ENCODE assay signal across 29 cellular contexts in the genomic region with DNA sequence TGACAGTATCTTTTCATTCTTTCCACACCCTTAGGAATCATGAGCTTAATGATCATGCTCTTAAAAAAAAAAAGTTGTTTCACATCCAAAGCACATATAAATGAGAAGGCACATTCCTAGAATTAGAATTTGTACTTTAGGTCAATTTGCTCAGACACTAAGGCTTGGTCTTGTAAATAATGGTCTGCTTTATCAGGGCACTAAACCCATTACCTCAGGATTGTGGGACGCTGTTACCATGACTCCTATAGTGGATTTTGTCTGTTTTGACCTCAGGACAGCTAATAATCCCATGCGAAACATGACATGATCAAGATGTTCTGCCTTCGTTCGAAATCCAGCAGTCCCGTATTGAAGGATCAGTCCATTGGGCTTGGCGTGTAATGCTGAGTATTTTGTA. TPM values are rescaled to one million over a fixed set of nuclear protein-coding genes. Genes with fewer than 3 reads are reported as not detected.
DNase-seq lines count a peak whose midpoint lies in the region; ATAC-seq and TF ChIP-seq lines count a peak whose summit lies in the region.
"Had no signal": no experiment of that assay in that cellular context is flagged by ENCODE, and none has a peak within 500 bp of the region (broad histone marks: within the 10 kb centered on the region; RNA-seq: fewer than 3 reads in every experiment).

No MANE protein-coding gene starts in this region.

- peaks cover 26% of the 10 kb centered on the region for H3K4me1 Mint-ChIP-seq in type B pancreatic cell (ENCODE audit: unreplicated experiment)

- no peak overlapping the region for H3K9ac ChIP-seq in SK-N-SH

- no peak for TF ChIP-seq RAD21 in SK-N-SH (IDR thresholded peaks at IDR 0.05; ENCODE audit: low read length)

- H2AFZ ChIP-seq in SK-N-SH (ENCODE audit: low read depth): no peak overlapping the region

- TF ChIP-seq EP300 in SK-N-SH (IDR thresholded peaks at IDR 0.05; ENCODE audit: borderline replicate concordance in 1 of 2, low read depth in 1 of 2, low read length in 1 of 2): no peak

- DNase-seq in SK-N-SH (no peak), coronary artery (ENCODE audit: low spot score) (no peak), type B pancreatic cell (ENCODE audit: extremely low spot score, unreplicated experiment) (no peak), posterior vena cava (ENCODE audit: low spot score) (no peak), NCI-H1417 (lab: John Stamatoyannopoulos, UW) (no peak)
- DNase-seq: 8988T; activated CD4-positive, alpha-beta T cell treated with anti-CD3 and anti-CD28 coated beads, Interleukin-2, amount 50 U/mL, for 48 hours; activated naive CD4-positive, alpha-beta T cell treated with anti-CD3 and anti-CD28 coated beads, Interleukin-2, amount 50 U/mL, for 16 hours; anterior cingulate cortex; caudate nucleus; dermis blood vessel endothelial cell; EL; H7; islet precursor cell; left ventricle myocardium superior; NCI-H1417 treated with DMSO at 0.1 percent for 48 hours; NCI-H2081; NCI-H2227 treated with DMSO at 0.1 percent for 48 hours; NCI-H526 treated with DMSO at 0.1 percent for 48 hours; RPMI8226; thyroid gland had no signal

- 94% methylated on average over 6 of the region's 6 CpGs for WGBS in SK-N-SH (ENCODE audit: low lambda C conversion rate)
- WGBS in mesodermal cell (ENCODE audit: insufficient coverage in 2 of 2), 2 experiments: 96 to 100% methylated on average over 1 to 5 of the region's 6 CpGs

- H3F3A ChIP-seq in SK-N-SH (replicated peaks; ENCODE audit: insufficient read depth): peaks cover 3% of the 10 kb centered on the region

- no peak for ATAC-seq in SK-N-SH treated with all-trans-retinoic acid at 6 μM for 48 hours
- ATAC-seq in HG03354 (IDR thresholded peaks at IDR 0.05; ENCODE audit: poor library complexity, severe bottlenecking, unreplicated experiment): no peak
- ATAC-seq: activated CD4-positive, CD25-positive, alpha-beta regulatory T cell treated with anti-CD3 and anti-CD28 coated beads, Interleukin-2, amount 50 U/mL, for 24 hours; left ventricle myocardium superior had no signal

- H3K9me2 ChIP-seq in SK-N-SH: no peaks in the 10 kb centered on the region

- H3K9me3 ChIP-seq in SK-N-SH (no peaks in the 10 kb centered on the region), mesodermal cell (ENCODE audit: control insufficient read depth, low read length) (no peaks in the 10 kb centered on the region)
- H3K9me3 ChIP-seq: neutrophil, thyroid gland had no signal

- peaks cover 3 to 8% of the 10 kb centered on the region in 2 experiments; a peak in 3 of 4 replicates for H3K4me1 ChIP-seq in SK-N-SH (ENCODE audit: control insufficient read depth in 1 of 2, insufficient read depth in 2 of 2, low read depth in 1 of 2, low read length in 1 of 2)
- peaks cover 8% of the 10 kb centered on the region for H3K4me1 ChIP-seq in mesodermal cell (ENCODE audit: control insufficient read depth, insufficient read depth, low read length, poor library complexity, severe bottlenecking)

- H3K4me2 ChIP-seq in SK-N-SH: peak overlapping the region; percentile 90

- peak overlapping the region; percentile 76 for H3K4me3 Mint-ChIP-seq in type B pancreatic cell

- peaks cover 79% of the 10 kb centered on the region for H3K79me2 ChIP-seq in SK-N-SH (ENCODE audit: insufficient read depth)

- no peak for TF ChIP-seq CTCF in SK-N-SH (IDR thresholded peaks at IDR 0.05)
- no peak for TF ChIP-seq CTCF in coronary artery (IDR thresholded peaks at IDR 0.05)
- no peak for TF ChIP-seq CTCF in type B pancreatic cell (conservative IDR thresholded peaks at IDR 0.05)

- intact Hi-C loops in posterior vena cava (cut with DNase I): no loop called here

- no peaks in the 10 kb centered on the region for H3K9me3 Mint-ChIP-seq in type B pancreatic cell
- H3K9me3 Mint-ChIP-seq: activated T-helper 1 cell treated with anti-CD3 and anti-CD28 coated beads, Interleukin-12 subunit alpha, Interleukin-12 subunit beta, Interleukin-2, Interleukin-4 antibody, amounts not matched to agents 30 ng/mL and 10 ng/mL and 1 ng/mL, durations not matched to agents 14 hours and 24 hours and 36 hours; CD14-positive monocyte; stimulated activated naive CD8-positive, alpha-beta T cell treated with anti-CD3 and anti-CD28 coated beads, Interleukin-15, Interleukin-2, amounts not matched to agents 100 ng/mL and 50 ng/mL, for 24 hours had no signal

- CTCF ChIA-PET in SK-N-SH (lab: Yijun Ruan, JAX): interaction anchor here (0.8 to 6.6 kb wide), 5 partner anchors 17 to 324 kb away, joined by 3 to 34 read pairs (median 5); partner anchors contain the start of genes DOP1A and UBE3D

- H3K36me3 ChIP-seq in SK-N-SH (replicated peaks in 1 of 2; ENCODE audit: control insufficient read depth in 1 of 2, insufficient read depth in 2 of 2, low read length in 1 of 2): peaks cover 55 to 61% of the 10 kb centered on the region in 2 experiments
- H3K36me3 ChIP-seq in mesodermal cell (ENCODE audit: control insufficient read depth, insufficient read depth, low read length): peaks cover 61% of the 10 kb centered on the region

- H3K4me3 ChIP-seq in SK-N-SH (ENCODE audit: low read depth in 2 of 2, low read length in 1 of 2) (no peak overlapping the region), coronary artery (peak overlapping the region; percentile 15), mesodermal cell (ENCODE audit: extremely low read depth, insufficient read depth, low read length, poor library complexity, severe bottlenecking) (peak overlapping the region; percentile 19)
- H3K4me3 ChIP-seq: thyroid gland had no signal

- H3K27me3 ChIP-seq in SK-N-SH (ENCODE audit: insufficient read depth): no peaks in the 10 kb centered on the region
- H3K27me3 ChIP-seq: thyroid gland had no signal

- POLR2A ChIA-PET in SK-N-SH (lab: Yijun Ruan, JAX): no interaction called here

- H3K36me3 Mint-ChIP-seq in type B pancreatic cell: peaks cover 16% of the 10 kb centered on the region

- H4K20me1 ChIP-seq in SK-N-SH (ENCODE audit: insufficient read depth): peaks cover 24% of the 10 kb centered on the region

- H3K27ac ChIP-seq in SK-N-SH (ENCODE audit: low read depth in 2 of 2, low read length in 1 of 2) (no peak overlapping the region), coronary artery (no peak overlapping the region), mesodermal cell (ENCODE audit: low read depth, low read length, severe bottlenecking) (no peak overlapping the region)
- H3K27ac ChIP-seq: neutrophil, thyroid gland had no signal

- peak overlapping the region; percentile 26 for H3K27ac Mint-ChIP-seq in type B pancreatic cell
- H3K27ac Mint-ChIP-seq: activated T-helper 1 cell treated with anti-CD3 and anti-CD28 coated beads, Interleukin-12 subunit alpha, Interleukin-12 subunit beta, Interleukin-2, Interleukin-4 antibody, amounts not matched to agents 30 ng/mL and 10 ng/mL and 1 ng/mL, durations not matched to agents 14 hours and 24 hours and 36 hours; CD14-positive monocyte; stimulated activated naive CD8-positive, alpha-beta T cell treated with anti-CD3 and anti-CD28 coated beads, Interleukin-15, Interleukin-2, amounts not matched to agents 100 ng/mL and 50 ng/mL, for 24 hours had no signal

- H3K27me3 Mint-ChIP-seq in type B pancreatic cell: no peaks in the 10 kb centered on the region
- H3K27me3 Mint-ChIP-seq: stimulated activated naive CD8-positive, alpha-beta T cell treated with anti-CD3 and anti-CD28 coated beads, Interleukin-15, Interleukin-2, amounts not matched to agents 100 ng/mL and 50 ng/mL, for 24 hours had no signal

TF ChIP-seq in SK-N-SH, 30 proteins besides CTCF, POLR2A, EP300 and RAD21:
- no peak for TF ChIP-seq YY1 (IDR thresholded peaks at IDR 0.05; ENCODE audit: low read depth)
- no peak for TF ChIP-seq MEF2A (IDR thresholded peaks at IDR 0.05; ENCODE audit: borderline replicate concordance, low read depth)

TF ChIP-seq in SK-N-SH treated with all-trans-retinoic acid at 6 μM for 48 hours, 23 proteins besides CTCF, POLR2A, EP300 and RAD21 (continues in another document):
- TF ChIP-seq POU6F1 (CRISPR knock-in tag; IDR thresholded peaks at IDR 0.05; ENCODE audit: borderline replicate concordance, low read depth) (no peak), ZNF8 (CRISPR knock-in tag; IDR thresholded peaks at IDR 0.05) (no peak), TOX (CRISPR knock-in tag; IDR thresholded peaks at IDR 0.05; ENCODE audit: borderline replicate concordance) (no peak), ZC3H10 (CRISPR knock-in tag; IDR thresholded peaks at IDR 0.05) (no peak), OSR1 (CRISPR knock-in tag; IDR thresholded peaks at IDR 0.05) (no peak), ARNTL (CRISPR knock-in tag; IDR thresholded peaks at IDR 0.05; ENCODE audit: borderline replicate concordance, low read depth) (no peak), ZFP3 (CRISPR knock-in tag; IDR thresholded peaks at IDR 0.05) (no peak), ZNF565 (CRISPR knock-in tag; conservative IDR thresholded peaks at IDR 0.05; ENCODE audit: low read depth) (no peak), ZFP30 (CRISPR knock-in tag; IDR thresholded peaks at IDR 0.05) (no peak)

RNA-seq across cellular contexts. Expression of gene PGM3, which starts 2.5 kb away (rescaled TPM):
- polyA plus RNA-seq in SK-N-SH (2012; rRNA removed): 24.2 and 30.2 TPM in 2 replicates
- polyA plus RNA-seq in SK-N-SH (2012; cell fraction: cytosol; rRNA removed): 28.8 and 30.9 TPM in 2 replicates
- 23.1 and 46.3 TPM in 2 replicates for polyA plus RNA-seq in SK-N-SH (2012; cell fraction: nucleus; rRNA removed)
- 83.6 TPM for polyA plus RNA-seq in mesodermal cell (2013, experiment 1 of 2)
- 90.7 TPM for polyA plus RNA-seq in mesodermal cell (2013, experiment 2 of 2)
- 61.4 and 72.7 TPM in 2 replicates for total RNA-seq in type B pancreatic cell (ENCODE audit: low replicate concordance)
- total RNA-seq in posterior vena cava: 10 to 100 TPM; 39.6 to 44.2 TPM

RNA-seq across cellular contexts. Expression of gene RWDD2A, which starts 2.6 kb away (rescaled TPM):
- polyA plus RNA-seq in SK-N-SH (2012; rRNA removed): 3.4 and 5.8 TPM in 2 replicates
- 4.3 and 4.9 TPM in 2 replicates for polyA plus RNA-seq in SK-N-SH (2012; cell fraction: cytosol; rRNA removed)
- 6.1 and 12.4 TPM in 2 replicates for polyA plus RNA-seq in SK-N-SH (2012; cell fraction: nucleus; rRNA removed)
- 7.0 TPM for polyA plus RNA-seq in mesodermal cell (2013, experiment 1 of 2)
- 6.6 TPM for polyA plus RNA-seq in mesodermal cell (2013, experiment 2 of 2)
- total RNA-seq in type B pancreatic cell (ENCODE audit: low replicate concordance) (3.6 and 4.5 TPM in 2 replicates), posterior vena cava (1 to 10 TPM; 3.8 to 4.7 TPM)

Comparison
In these comparisons a context has a peak if more than half of its experiments do, and no peak if none do; other contexts are left out.
1. H3K4me3 ChIP-seq: peak in coronary artery (single experiment) and mesodermal cell (single experiment); none in SK-N-SH (0 of 2).